9 cellular contexts compared by ENCODE assay signal in the genomic region with DNA sequence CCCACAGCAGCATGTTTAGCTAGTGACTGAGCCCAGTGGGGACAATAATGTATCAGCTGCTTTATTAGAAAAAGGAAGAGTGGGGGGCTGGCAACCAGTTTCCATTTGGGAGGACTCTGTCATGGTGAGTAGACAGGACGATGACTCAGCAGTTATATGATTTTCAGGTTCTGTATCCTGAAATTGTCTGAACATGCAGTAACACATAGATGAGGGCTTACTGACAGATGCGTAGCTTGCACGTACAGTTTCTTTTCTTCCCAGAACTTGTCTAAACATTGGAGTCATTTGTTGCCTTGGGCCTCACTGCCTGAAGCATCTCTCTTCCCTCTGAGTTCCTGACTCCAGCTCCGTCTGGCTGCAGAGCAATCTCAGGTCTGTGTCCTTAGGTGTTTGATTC.
DNase-seq lines count a peak whose midpoint lies in the region; ATAC-seq and TF ChIP-seq lines count a peak whose summit lies in the region.
"Had no signal": no experiment of that assay in that cellular context is flagged by ENCODE, and none has a peak within 500 bp of the region (broad histone marks: within the 10 kb centered on the region; RNA-seq: fewer than 3 reads in every experiment).

No MANE protein-coding gene starts in this region.

- POLR2A ChIA-PET in WTC11 (lab: Charles Lee) = no interaction called here

- CTCF ChIA-PET in WTC11 (lab: Charles Lee) = interaction anchor here (1.0 to 1.8 kb wide), 2 partner anchors 48 to 126 kb away, joined by 4 read pairs; no protein-coding TSS in a partner anchor

- no peak overlapping the region for H3K27ac ChIP-seq in stomach

- WGBS in stomach, 5 donors = 50 to 77% (median 72%) methylated on average over 4 of the region's 4 CpGs

- peaks cover 15% of the 10 kb centered on the region for H3K9me3 Mint-ChIP-seq in WTC11
- H3K9me3 Mint-ChIP-seq: activated naive CD4-positive, alpha-beta T cell treated with anti-CD3 and anti-CD28 coated beads, Interleukin-2, amount 10 ng/mL, durations not matched to agents 7 days and 5 days had no signal

- H3K36me3 Mint-ChIP-seq in WTC11 = peaks cover 2% of the 10 kb centered on the region
- H3K36me3 Mint-ChIP-seq: activated naive CD4-positive, alpha-beta T cell treated with anti-CD3 and anti-CD28 coated beads, Interleukin-2, amount 10 ng/mL, durations not matched to agents 7 days and 5 days had no signal

- H3K4me3 Mint-ChIP-seq in WTC11 = no peak overlapping the region
- H3K4me3 Mint-ChIP-seq: activated naive CD4-positive, alpha-beta T cell treated with anti-CD3 and anti-CD28 coated beads, Interleukin-2, amount 10 ng/mL, durations not matched to agents 7 days and 5 days had no signal

- peaks cover 0 to 11% (median 0%) of the 10 kb centered on the region in 4 donors for H3K4me1 ChIP-seq in stomach

- no peak for TF ChIP-seq POLR2A in stomach (IDR thresholded peaks at IDR 0.05)

- TF ChIP-seq CTCF in WTC11 (IDR thresholded peaks at IDR 0.05) = no peak
- TF ChIP-seq CTCF in stomach (IDR thresholded peaks at IDR 0.05) = no peak

- H3K36me3 ChIP-seq in stomach = no peaks in the 10 kb centered on the region

- DNase-seq in HK-2 (ENCODE audit: unreplicated experiment) (peak; percentile 3), WTC11 (ENCODE audit: low spot score) (no peak), glomerular visceral epithelial cell (ENCODE audit: extremely low spot score) (peak; percentile 12), stomach (no peak), GM19238 (ENCODE audit: insufficient read length, low spot score) (no peak), NCI-H1092 treated with DMSO at 0.1 percent for 48 hours (lab: John Stamatoyannopoulos, UW) (no peak)
- DNase-seq: activated naive CD4-positive, alpha-beta T cell treated with anti-CD3 and anti-CD28 coated beads, Interleukin-2, amount 10 ng/mL, durations not matched to agents 7 days and 5 days had no signal

- no peaks in the 10 kb centered on the region for H3K27me3 ChIP-seq in stomach

- H3K4me3 ChIP-seq in stomach = peak overlapping the region; percentile 23 to 39 (median 30)

- peaks cover 25% of the 10 kb centered on the region for H3K4me1 Mint-ChIP-seq in WTC11
- H3K4me1 Mint-ChIP-seq: activated naive CD4-positive, alpha-beta T cell treated with anti-CD3 and anti-CD28 coated beads, Interleukin-2, amount 10 ng/mL, durations not matched to agents 7 days and 5 days had no signal

- intact Hi-C loops in stomach (cut with DNase I; ENCODE audit: low total_unique reads) = loop anchor here (10.0 kb wide), 1 partner anchor 697 kb away; no protein-coding TSS in a partner anchor

- ATAC-seq in WTC11 (peak; percentile 62), HG02623 (IDR thresholded peaks at IDR 0.05; ENCODE audit: unreplicated experiment) (no peak), HG03432 (IDR thresholded peaks at IDR 0.05; ENCODE audit: unreplicated experiment) (no peak)

- no peaks in the 10 kb centered on the region for H3K9me3 ChIP-seq in stomach

- H3K27ac Mint-ChIP-seq in WTC11 = peak overlapping the region; percentile 61; the same call in 1 of the 2 replicates
- H3K27ac Mint-ChIP-seq: activated naive CD4-positive, alpha-beta T cell treated with anti-CD3 and anti-CD28 coated beads, Interleukin-2, amount 10 ng/mL, durations not matched to agents 7 days and 5 days had no signal

- TF ChIP-seq EP300 in stomach (IDR thresholded peaks at IDR 0.05) = no peak

- H3K27me3 Mint-ChIP-seq in WTC11 (ENCODE audit: low read depth) = no peaks in the 10 kb centered on the region; the same call in 1 of the 2 replicates
- H3K27me3 Mint-ChIP-seq: activated naive CD4-positive, alpha-beta T cell treated with anti-CD3 and anti-CD28 coated beads, Interleukin-2, amount 10 ng/mL, durations not matched to agents 7 days and 5 days had no signal

TF ChIP-seq in WTC11, 78 proteins besides CTCF, POLR2A, EP300 and RAD21:
- TF ChIP-seq ZNF138 (CRISPR knock-in tag; conservative IDR thresholded peaks at IDR 0.05) = no peak
- TF ChIP-seq NFE2L1 (CRISPR knock-in tag; IDR thresholded peaks at IDR 0.05) = peak; percentile 94

Comparison
In these comparisons a context has a peak if more than half of its experiments do, and no peak if none do; other contexts are left out.
1. DNase-seq: peak in HK-2 (single experiment) and glomerular visceral epithelial cell (single experiment); none in WTC11 (single experiment), stomach (single experiment), GM19238 (single experiment) and NCI-H1092 treated with DMSO at 0.1 percent for 48 hours (single experiment).